14 cellular contexts compared by ENCODE assay signal in genomic region chr17:2279707-2280106, GRCh38.
"Had no signal": no experiment of that assay in that cellular context is flagged by ENCODE, and none has a peak within 500 bp of the region (broad histone marks: within the 10 kb centered on the region; RNA-seq: fewer than 3 reads in every experiment).

No MANE protein-coding gene starts in this region.

- H3K4me3 Mint-ChIP-seq: effector memory CD8-positive, alpha-beta T cell had no signal

- H3K27ac ChIP-seq: epithelial cell of prostate, heart right ventricle, ovary, right lobe of liver, thoracic aorta, WERI-Rb-1 had no signal

- H3K27me3 ChIP-seq: heart right ventricle, ovary, right lobe of liver had no signal

- H3K4me3 ChIP-seq: heart right ventricle, ovary, right lobe of liver, smooth muscle cell, thoracic aorta had no signal

- DNase-seq: activated CD4-positive, alpha-beta T cell treated with anti-CD3 and anti-CD28 coated beads for 4 hours; activated T-cell treated with anti-CD3 and anti-CD28 coated beads, Interleukin-2, amount 50 U/mL, for 48 hours; aorta; dermis blood vessel endothelial cell; effector memory CD8-positive, alpha-beta T cell; heart right ventricle; mammary epithelial cell; ovary; right lobe of liver; stimulated activated CD4-positive, alpha-beta T cell treated with anti-CD3 and anti-CD28 coated beads, Interleukin-4, amount 100 ng/mL, for 4 hours; WERI-Rb-1 had no signal

- ATAC-seq: effector memory CD8-positive, alpha-beta T cell; heart right ventricle; right lobe of liver had no signal

- H3K4me1 ChIP-seq: right lobe of liver had no signal

- H3K9me3 ChIP-seq: heart right ventricle, ovary, right lobe of liver, thoracic aorta had no signal

- H3K9me3 Mint-ChIP-seq: effector memory CD8-positive, alpha-beta T cell had no signal

- H3K27ac Mint-ChIP-seq: effector memory CD8-positive, alpha-beta T cell had no signal

- H3K27me3 Mint-ChIP-seq: effector memory CD8-positive, alpha-beta T cell had no signal

- H3K36me3 ChIP-seq: ovary had no signal
